In genomic region chr7:74253975-74254857, GRCh38 we compare ENCODE assay signal across 8 cellular contexts. TPM values are rescaled to one million over a fixed set of nuclear protein-coding genes. Genes with fewer than 3 reads are reported as not detected.
A peak's percentile ranks its signal among the peaks of the same experiment; 100 is the strongest.
DNase-seq lines count a peak whose midpoint lies in the region; ATAC-seq and TF ChIP-seq lines count a peak whose summit lies in the region.

Gene RFC2 (minus strand): TSS chr7:74254399. CDS start chr7:74254383, 16 bp downstream.

- peak; percentile 96 for ATAC-seq in CD4-positive, alpha-beta T cell (ENCODE audit: poor library complexity)
- ATAC-seq in GM19397 (IDR thresholded peaks at IDR 0.05; ENCODE audit: unreplicated experiment) (peak; percentile 93), HG03571 (IDR thresholded peaks at IDR 0.05; ENCODE audit: unreplicated experiment) (peak; percentile 85), lower lobe of right lung (peak; percentile 100)
- peak; percentile 98 for ATAC-seq in activated CD8-positive, alpha-beta T cell treated with anti-CD3 and anti-CD28 coated beads for 36 hours

- H3K4me3 ChIP-seq in ectodermal cell (ENCODE audit: insufficient read depth, low read depth, low read length) (peak within 1 kb of the TSS; percentile 73), lower lobe of right lung (peak within 1 kb of the TSS; percentile 83)

- intact Hi-C loops in CD4-positive, alpha-beta T cell (cut with DNase I, micrococcal nuclease): loop anchor here (1.0 to 5.0 kb wide), 4 partner anchors 35 to 403 kb away; partner anchors contain the start of genes CLIP2 (in 2 of the 2), EIF4H (in 1 of the 2), GTF2I (in 1 of the 2) and LIMK1 (in 1 of the 2)
- intact Hi-C loops in activated CD8-positive, alpha-beta T cell treated with anti-CD3 and anti-CD28 coated beads for 36 hours (cut with micrococcal nuclease): no loop called here
- intact Hi-C loops in lower lobe of right lung (cut with DNase I): no loop called here

- H3K9me3 ChIP-seq in CD4-positive, alpha-beta T cell (ENCODE audit: control insufficient read depth, low read length): no peaks in the 10 kb centered on the region
- H3K9me3 ChIP-seq in ectodermal cell (ENCODE audit: control insufficient read depth, low read length) (no peaks in the 10 kb centered on the region), lower lobe of right lung (no peaks in the 10 kb centered on the region)

- POLR2A ChIA-PET in CD4-positive, alpha-beta T cell (lab: Charles Lee): interaction anchor here (0.7 kb wide), 1 partner anchor 11 kb away, joined by 3 read pairs; no protein-coding TSS in a partner anchor
- POLR2A ChIA-PET in activated CD8-positive, alpha-beta T cell treated with anti-CD3 and anti-CD28 coated beads for 36 hours (lab: Charles Lee): interaction anchor here (0.9 to 1.2 kb wide), 4 partner anchors 9 to 79 kb away, joined by 3 read pairs; no protein-coding TSS in a partner anchor

- H3K36me3 Mint-ChIP-seq in CD4-positive, alpha-beta T cell (ENCODE audit: low read depth): peaks cover 33% of the 10 kb centered on the region
- H3K36me3 Mint-ChIP-seq in activated CD8-positive, alpha-beta T cell treated with anti-CD3 and anti-CD28 coated beads for 36 hours (ENCODE audit: low read depth): peaks cover 27% of the 10 kb centered on the region

- H3K4me1 ChIP-seq in ectodermal cell (ENCODE audit: control insufficient read depth, insufficient read depth, low read length): no peaks in the 10 kb centered on the region
- H3K4me1 ChIP-seq in lower lobe of right lung: peaks cover 30% of the 10 kb centered on the region

- no peaks in the 10 kb centered on the region for H3K9me3 Mint-ChIP-seq in CD4-positive, alpha-beta T cell
- no peaks in the 10 kb centered on the region for H3K9me3 Mint-ChIP-seq in activated CD8-positive, alpha-beta T cell treated with anti-CD3 and anti-CD28 coated beads for 36 hours

- H3K27ac ChIP-seq in CD4-positive, alpha-beta T cell (ENCODE audit: low read depth, low read length): peak within 1 kb of the TSS; percentile 83
- peak within 1 kb of the TSS; percentile 66 for H3K27ac ChIP-seq in ectodermal cell (ENCODE audit: insufficient read depth, low read depth, low read length, poor library complexity, severe bottlenecking)
- peak within 1 kb of the TSS; percentile 97 for H3K27ac ChIP-seq in lower lobe of right lung

- TF ChIP-seq CTCF in CD4-positive, alpha-beta T cell (IDR thresholded peaks at IDR 0.05): peak; percentile 33
- no peak for TF ChIP-seq CTCF in activated CD8-positive, alpha-beta T cell treated with anti-CD3 and anti-CD28 coated beads for 36 hours (IDR thresholded peaks at IDR 0.05)
- TF ChIP-seq CTCF in lower lobe of right lung (IDR thresholded peaks at IDR 0.05): peak; percentile 43

- CTCF ChIA-PET in CD4-positive, alpha-beta T cell (lab: Charles Lee): no interaction called here
- CTCF ChIA-PET in activated CD8-positive, alpha-beta T cell treated with anti-CD3 and anti-CD28 coated beads for 36 hours (lab: Charles Lee): interaction anchor here (0.6 to 2.0 kb wide), 3 partner anchors 36 to 147 kb away, joined by 3 to 12 read pairs (median 5); no protein-coding TSS in a partner anchor

- DNase-seq in CD4-positive, alpha-beta T cell: peak; percentile 91 to 99 (median 95)
- peak; percentile 57 for DNase-seq in NCI-H82 treated with DMSO at 0.1 percent for 48 hours (lab: John Stamatoyannopoulos, UW; ENCODE audit: unreplicated experiment)
- DNase-seq in activated CD8-positive, alpha-beta T cell treated with anti-CD3 and anti-CD28 coated beads for 36 hours: peak; percentile 96
- peak; percentile 98 for DNase-seq in lower lobe of right lung
- peak; percentile 94 to 97 (median 96) for DNase-seq in stimulated activated CD4-positive, alpha-beta T cell treated with anti-CD3 and anti-CD28 coated beads, TNF-alpha, amount 100 ng/mL, for 24 hours (ENCODE audit: low read depth in 3 of 3)

- WGBS in ectodermal cell, 2 experiments: 0% methylated on average over 83 of the region's 83 CpGs

- no peaks in the 10 kb centered on the region for H3K27me3 ChIP-seq in CD4-positive, alpha-beta T cell (ENCODE audit: control insufficient read depth, insufficient read depth, low read length)
- H3K27me3 ChIP-seq in ectodermal cell (ENCODE audit: control insufficient read depth, insufficient read depth, low read length, poor library complexity, severe bottlenecking) (no peaks in the 10 kb centered on the region), lower lobe of right lung (ENCODE audit: low read depth) (no peaks in the 10 kb centered on the region)

- peaks cover 11% of the 10 kb centered on the region for H3K36me3 ChIP-seq in ectodermal cell (ENCODE audit: control insufficient read depth, insufficient read depth, low read length)
- peaks cover 23% of the 10 kb centered on the region for H3K36me3 ChIP-seq in lower lobe of right lung

- peak within 1 kb of the TSS; percentile 93 for H3K27ac Mint-ChIP-seq in CD4-positive, alpha-beta T cell
- peak within 1 kb of the TSS; percentile 95 for H3K27ac Mint-ChIP-seq in activated CD8-positive, alpha-beta T cell treated with anti-CD3 and anti-CD28 coated beads for 36 hours

- peaks cover 26% of the 10 kb centered on the region for H3K4me1 Mint-ChIP-seq in CD4-positive, alpha-beta T cell (ENCODE audit: low read depth)
- H3K4me1 Mint-ChIP-seq in activated CD8-positive, alpha-beta T cell treated with anti-CD3 and anti-CD28 coated beads for 36 hours (ENCODE audit: low read depth): peaks cover 14% of the 10 kb centered on the region

- no peaks in the 10 kb centered on the region for H3K27me3 Mint-ChIP-seq in CD4-positive, alpha-beta T cell
- H3K27me3 Mint-ChIP-seq in activated CD8-positive, alpha-beta T cell treated with anti-CD3 and anti-CD28 coated beads for 36 hours: no peaks in the 10 kb centered on the region

- peak within 1 kb of the TSS; percentile 92 for H3K4me3 Mint-ChIP-seq in CD4-positive, alpha-beta T cell
- H3K4me3 Mint-ChIP-seq in activated CD8-positive, alpha-beta T cell treated with anti-CD3 and anti-CD28 coated beads for 36 hours: peak within 1 kb of the TSS; percentile 97

RNA-seq across cellular contexts. Expression of gene RFC2, which starts in this region (rescaled TPM):
- 1 to 10 TPM; 8.5 to 9.6 TPM for total RNA-seq in CD4-positive, alpha-beta T cell
- total RNA-seq in activated CD8-positive, alpha-beta T cell treated with anti-CD3 and anti-CD28 coated beads for 36 hours: 10 to 100 TPM; 90.7 to 91.8 TPM
- polyA plus RNA-seq in ectodermal cell (2013, experiment 1 of 4): 78.7 TPM
- polyA plus RNA-seq in ectodermal cell (2013, experiment 2 of 4): 80.5 TPM
- polyA plus RNA-seq in ectodermal cell (2013, experiment 3 of 4): 59.2 TPM
- 56.6 TPM for polyA plus RNA-seq in ectodermal cell (2013, experiment 4 of 4)
- 18.5 TPM for total RNA-seq in lower lobe of right lung

Comparison
In these comparisons a context has a peak if more than half of its experiments do, and no peak if none do; other contexts are left out.
1. Peak in every context shown above with its lines: DNase-seq, ATAC-seq, H3K4me3 ChIP-seq and H3K27ac ChIP-seq.
2. intact Hi-C loops: an anchor here in CD4-positive, alpha-beta T cell (1.0 to 5.0 kb wide); none called in activated CD8-positive, alpha-beta T cell treated with anti-CD3 and anti-CD28 coated beads for 36 hours and lower lobe of right lung.